ENCODE assay signal across 30 cellular contexts in genomic region chr13:113433391-113433916, GRCh38.
"Had no signal": no experiment of that assay in that cellular context is flagged by ENCODE, and none has a peak within 500 bp of the region (broad histone marks: within the 10 kb centered on the region; RNA-seq: fewer than 3 reads in every experiment).

No MANE protein-coding gene starts in this region.

- ATAC-seq: activated CD8-positive, alpha-beta memory T cell treated with anti-CD3 and anti-CD28 coated beads, Interleukin-2, amount 10 ng/mL, durations not matched to agents 7 days and 5 days; body of pancreas; T-helper 17 cell had no signal

- H3K27ac Mint-ChIP-seq: activated B cell treated with CpG ODN at 0.5 μM for 24 hours; activated CD4-positive, alpha-beta T cell treated with anti-CD3 and anti-CD28 coated beads, Interleukin-2, amount 10 ng/mL, durations not matched to agents 24 days and 14 days; activated CD8-positive, alpha-beta memory T cell treated with anti-CD3 and anti-CD28 coated beads, Interleukin-2, amount 10 ng/mL, durations not matched to agents 7 days and 5 days; activated naive CD4-positive, alpha-beta T cell treated with anti-CD3 and anti-CD28 coated beads, Interleukin-2, amount 50 U/mL, for 24 hours; activated T-cell treated with anti-CD3 and anti-CD28 coated beads, Interleukin-2, amount 50 U/mL, for 24 hours; activated T-helper 1 cell treated with anti-CD3 and anti-CD28 coated beads, Interleukin-12 subunit alpha, Interleukin-12 subunit beta, Interleukin-2, Interleukin-4 antibody, amounts not matched to agents 30 ng/mL and 10 ng/mL and 1 ng/mL, durations not matched to agents 14 hours and 24 hours and 36 hours; T-helper 17 cell had no signal

- H3K4me1 Mint-ChIP-seq: activated B cell treated with CpG ODN at 0.5 μM for 24 hours; activated CD4-positive, alpha-beta T cell treated with anti-CD3 and anti-CD28 coated beads, Interleukin-2, amount 10 ng/mL, durations not matched to agents 24 days and 14 days; activated CD8-positive, alpha-beta memory T cell treated with anti-CD3 and anti-CD28 coated beads, Interleukin-2, amount 10 ng/mL, durations not matched to agents 7 days and 5 days; activated naive CD4-positive, alpha-beta T cell treated with anti-CD3 and anti-CD28 coated beads, Interleukin-2, amount 50 U/mL, for 24 hours; central memory CD8-positive, alpha-beta T cell had no signal

- H3K4me3 ChIP-seq: ascending aorta, body of pancreas, Peyer's patch had no signal

- H3K27me3 ChIP-seq: ascending aorta, body of pancreas, Peyer's patch had no signal

- H3K27ac ChIP-seq: ascending aorta, body of pancreas, Peyer's patch, RWPE1 had no signal

- H3K4me3 Mint-ChIP-seq: activated B cell treated with CpG ODN at 0.5 μM for 24 hours; activated CD4-positive, alpha-beta T cell treated with anti-CD3 and anti-CD28 coated beads, Interleukin-2, amount 10 ng/mL, durations not matched to agents 24 days and 14 days; activated CD8-positive, alpha-beta memory T cell treated with anti-CD3 and anti-CD28 coated beads, Interleukin-2, amount 10 ng/mL, durations not matched to agents 7 days and 5 days; activated naive CD4-positive, alpha-beta T cell treated with anti-CD3 and anti-CD28 coated beads, Interleukin-2, amount 50 U/mL, for 24 hours; activated T-cell treated with anti-CD3 and anti-CD28 coated beads, Interleukin-2, amount 50 U/mL, for 24 hours; activated T-helper 1 cell treated with anti-CD3 and anti-CD28 coated beads, Interleukin-12 subunit alpha, Interleukin-12 subunit beta, Interleukin-2, Interleukin-4 antibody, amounts not matched to agents 30 ng/mL and 10 ng/mL and 1 ng/mL, durations not matched to agents 14 hours and 24 hours and 36 hours; central memory CD8-positive, alpha-beta T cell; T-helper 17 cell had no signal

- H3K9me3 ChIP-seq: ascending aorta, body of pancreas, Peyer's patch had no signal

- DNase-seq: activated B cell treated with CpG ODN at 0.5 μM for 24 hours; activated CD4-positive, alpha-beta T cell treated with anti-CD3 and anti-CD28 coated beads for 1 hour; activated CD4-positive, alpha-beta T cell treated with anti-CD3 and anti-CD28 coated beads, Interleukin-2, amount 10 ng/mL, durations not matched to agents 24 days and 14 days; activated CD4-positive, alpha-beta T cell treated with anti-CD3 and anti-CD28 coated beads, Interleukin-2, amount 50 U/mL, for 48 hours; activated CD8-positive, alpha-beta memory T cell treated with anti-CD3 and anti-CD28 coated beads, Interleukin-2, amount 10 ng/mL, durations not matched to agents 7 days and 5 days; activated effector memory CD4-positive, alpha-beta T cell treated with Interleukin-2 at 50 U/mL for 16 hours; activated naive CD4-positive, alpha-beta T cell; activated T-cell treated with anti-CD3 and anti-CD28 coated beads, Interleukin-2, amount 50 U/mL, for 24 hours; amniotic stem cell; body of pancreas; Kasumi-1; KBM-7; NCI-H1048; NCI-H1694; NCI-H2029; NCI-H2107; NCI-H2171 treated with DMSO at 0.1 percent for 48 hours; NCI-H226; NCI-H526 treated with DMSO at 0.1 percent for 48 hours; NCI-H82; Peyer's patch; SIG-M5; T-helper 17 cell; T-helper 9 cell had no signal

- H3K27me3 Mint-ChIP-seq: activated B cell treated with CpG ODN at 0.5 μM for 24 hours; activated CD4-positive, alpha-beta T cell treated with anti-CD3 and anti-CD28 coated beads, Interleukin-2, amount 10 ng/mL, durations not matched to agents 24 days and 14 days; activated CD8-positive, alpha-beta memory T cell treated with anti-CD3 and anti-CD28 coated beads, Interleukin-2, amount 10 ng/mL, durations not matched to agents 7 days and 5 days; activated naive CD4-positive, alpha-beta T cell treated with anti-CD3 and anti-CD28 coated beads, Interleukin-2, amount 50 U/mL, for 24 hours; activated T-cell treated with anti-CD3 and anti-CD28 coated beads, Interleukin-2, amount 50 U/mL, for 24 hours; central memory CD8-positive, alpha-beta T cell; T-helper 17 cell had no signal

- FAIRE-seq: bronchial epithelial cell had no signal

- H3K4me1 ChIP-seq: ascending aorta, Peyer's patch had no signal

- H3K36me3 Mint-ChIP-seq: activated CD8-positive, alpha-beta memory T cell treated with anti-CD3 and anti-CD28 coated beads, Interleukin-2, amount 10 ng/mL, durations not matched to agents 7 days and 5 days; activated naive CD4-positive, alpha-beta T cell treated with anti-CD3 and anti-CD28 coated beads, Interleukin-2, amount 50 U/mL, for 24 hours had no signal

- H3K9me3 Mint-ChIP-seq: activated B cell treated with CpG ODN at 0.5 μM for 24 hours; activated CD4-positive, alpha-beta T cell treated with anti-CD3 and anti-CD28 coated beads, Interleukin-2, amount 10 ng/mL, durations not matched to agents 24 days and 14 days; activated naive CD4-positive, alpha-beta T cell treated with anti-CD3 and anti-CD28 coated beads, Interleukin-2, amount 50 U/mL, for 24 hours; activated T-cell treated with anti-CD3 and anti-CD28 coated beads, Interleukin-2, amount 50 U/mL, for 24 hours; activated T-helper 1 cell treated with anti-CD3 and anti-CD28 coated beads, Interleukin-12 subunit alpha, Interleukin-12 subunit beta, Interleukin-2, Interleukin-4 antibody, amounts not matched to agents 30 ng/mL and 10 ng/mL and 1 ng/mL, durations not matched to agents 14 hours and 24 hours and 36 hours; central memory CD8-positive, alpha-beta T cell had no signal

- H3K36me3 ChIP-seq: Peyer's patch had no signal
